14 cellular contexts compared by ENCODE assay signal in the genomic region with DNA sequence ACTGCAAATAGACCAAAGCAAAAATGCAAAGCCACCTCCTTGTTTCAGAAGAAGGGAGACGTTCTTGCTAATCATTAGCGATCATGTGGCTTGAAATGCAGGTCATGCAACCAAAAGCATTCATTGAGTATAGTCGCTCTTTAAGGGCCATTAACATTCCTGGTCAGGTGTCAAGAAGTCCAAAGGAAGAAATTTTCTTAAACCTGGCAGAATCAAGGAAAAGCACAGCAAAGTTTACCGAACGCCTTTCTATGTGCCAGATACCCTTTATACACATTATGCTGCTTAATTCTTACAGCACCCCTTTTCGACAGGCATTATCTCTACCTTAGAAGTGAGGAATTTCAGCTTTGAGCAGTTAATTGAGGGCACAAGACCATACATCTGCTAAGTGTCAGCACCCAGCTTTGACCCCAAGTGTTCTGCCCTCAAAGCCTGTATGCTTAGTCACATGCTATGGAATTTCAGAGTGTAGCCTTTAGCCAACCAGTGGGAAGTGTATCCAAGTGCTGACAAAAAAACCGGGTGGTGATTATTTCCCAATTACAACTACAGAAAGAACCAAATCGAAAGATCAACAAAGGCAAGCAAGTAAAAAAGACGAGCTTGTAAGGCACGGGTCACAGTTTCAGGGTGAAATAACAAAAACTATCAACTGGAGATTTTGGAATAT.
DNase-seq lines count a peak whose midpoint lies in the region; TF ChIP-seq lines count a peak whose summit lies in the region.
"Had no signal": no experiment of that assay in that cellular context is flagged by ENCODE, and none has a peak within 500 bp of the region (broad histone marks: within the 10 kb centered on the region; RNA-seq: fewer than 3 reads in every experiment).

No MANE protein-coding gene starts in this region.

- no peak overlapping the region for H3K4me3 Mint-ChIP-seq in endothelial cell (ENCODE audit: unreplicated experiment)
- H3K4me3 Mint-ChIP-seq: activated B cell treated with CpG ODN at 0.5 μM for 24 hours had no signal

- no peak overlapping the region for H3K27ac ChIP-seq in uterus
- H3K27ac ChIP-seq: ovary, suprapubic skin had no signal

- H3K27me3 ChIP-seq in kidney epithelial cell (ENCODE audit: control insufficient read depth, insufficient read depth, low read length) (no peaks in the 10 kb centered on the region), uterus (no peaks in the 10 kb centered on the region)
- H3K27me3 ChIP-seq: ovary, suprapubic skin had no signal

- H3K4me3 ChIP-seq in kidney epithelial cell (ENCODE audit: low read depth, low read length) = peak overlapping the region; percentile 8
- no peak overlapping the region for H3K4me3 ChIP-seq in uterus
- H3K4me3 ChIP-seq: ovary, suprapubic skin had no signal

- TF ChIP-seq POLR2A in uterus (IDR thresholded peaks at IDR 0.05) = no peak

- intact Hi-C loops in uterus (cut with DNase I; ENCODE audit: low total_unique reads) = no loop called here

- peak; percentile 84 for DNase-seq in HCEC 1CT
- DNase-seq in astrocyte of the hippocampus (ENCODE audit: low read depth, low spot score) = peak; percentile 81
- no peak for DNase-seq in kidney epithelial cell (ENCODE audit: low read depth)
- peak; percentile 2 for DNase-seq in smooth muscle cell of the brain vasculature (ENCODE audit: low read depth, low spot score)
- no peak for DNase-seq in T-helper 2 cell
- DNase-seq in uterus = no peak
- no peak for DNase-seq in activated CD4-positive, alpha-beta T cell treated with anti-CD3 and anti-CD28 coated beads for 4 hours
- DNase-seq in endothelial cell (ENCODE audit: low spot score) = no peak
- DNase-seq: activated B cell treated with CpG ODN at 0.5 μM for 24 hours, DND-41, NCI-H2029, ovary had no signal

- no peak overlapping the region for H3K27ac Mint-ChIP-seq in endothelial cell (ENCODE audit: unreplicated experiment)
- H3K27ac Mint-ChIP-seq: activated B cell treated with CpG ODN at 0.5 μM for 24 hours; activated T-helper 2 cell treated with anti-CD3 and anti-CD28 coated beads, Interferon-gamma antibody, Interleukin-2, Interleukin-4, amounts not matched to agents 10 μg/mL and 5 μg/mL and 100 μg/mL, durations not matched to agents 14 hours and 24 hours and 36 hours had no signal

- no peaks in the 10 kb centered on the region for H3K4me1 ChIP-seq in uterus

- peaks cover 5% of the 10 kb centered on the region for H3K36me3 Mint-ChIP-seq in endothelial cell (ENCODE audit: low read depth, unreplicated experiment)

- no peaks in the 10 kb centered on the region for H3K27me3 Mint-ChIP-seq in endothelial cell (ENCODE audit: unreplicated experiment)
- H3K27me3 Mint-ChIP-seq: activated B cell treated with CpG ODN at 0.5 μM for 24 hours had no signal

- peaks cover 4% of the 10 kb centered on the region for H3K4me1 Mint-ChIP-seq in endothelial cell (ENCODE audit: unreplicated experiment)

- H3K9me3 Mint-ChIP-seq in endothelial cell (ENCODE audit: unreplicated experiment) = no peaks in the 10 kb centered on the region
- H3K9me3 Mint-ChIP-seq: activated B cell treated with CpG ODN at 0.5 μM for 24 hours; activated T-helper 2 cell treated with anti-CD3 and anti-CD28 coated beads, Interferon-gamma antibody, Interleukin-2, Interleukin-4, amounts not matched to agents 10 μg/mL and 5 μg/mL and 100 μg/mL, durations not matched to agents 14 hours and 24 hours and 36 hours had no signal

- no peaks in the 10 kb centered on the region for H3K9me3 ChIP-seq in uterus
- H3K9me3 ChIP-seq: ovary, suprapubic skin had no signal

- H3K36me3 ChIP-seq in kidney epithelial cell (ENCODE audit: control insufficient read depth, insufficient read depth, low read length) (no peaks in the 10 kb centered on the region), uterus (no peaks in the 10 kb centered on the region)
- H3K36me3 ChIP-seq: ovary had no signal

- TF ChIP-seq CTCF in kidney epithelial cell (IDR thresholded peaks at IDR 0.05; ENCODE audit: insufficient read depth, low read length, poor library complexity, severe bottlenecking) = no peak
- TF ChIP-seq CTCF in uterus (IDR thresholded peaks at IDR 0.05) = no peak
- no peak for TF ChIP-seq CTCF in endothelial cell (IDR thresholded peaks at IDR 0.05; ENCODE audit: unreplicated experiment)

Comparison
In these comparisons a context has a peak if more than half of its experiments do, and no peak if none do; other contexts are left out.
1. DNase-seq: peak in HCEC 1CT (single experiment), astrocyte of the hippocampus (single experiment) and smooth muscle cell of the brain vasculature (single experiment); none in kidney epithelial cell (single experiment), T-helper 2 cell (0 of 5), uterus (0 of 2), activated CD4-positive, alpha-beta T cell treated with anti-CD3 and anti-CD28 coated beads for 4 hours (0 of 2) and endothelial cell (single experiment).